ENCODE assay signal across 17 cellular contexts in the genomic region with DNA sequence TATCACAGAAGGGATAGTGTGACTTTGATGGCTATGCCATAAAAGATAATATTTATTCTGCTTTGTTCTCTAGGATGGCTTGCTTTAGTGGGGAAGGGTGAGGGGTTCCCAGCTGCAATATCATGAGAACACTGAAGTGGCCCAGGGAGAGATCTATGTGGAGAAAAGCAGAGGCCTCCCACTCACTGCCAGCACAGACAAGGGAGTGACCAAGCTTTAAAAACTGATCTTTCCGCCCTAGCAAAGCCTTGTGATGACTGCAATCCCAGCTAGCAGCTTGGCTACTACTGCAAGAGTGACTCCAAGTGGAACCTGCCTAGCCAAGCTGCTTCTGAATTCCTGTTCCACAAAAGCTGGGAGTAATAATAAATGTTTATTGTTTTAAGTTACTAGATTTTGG. TPM values are rescaled to one million over a fixed set of nuclear protein-coding genes. Genes with fewer than 3 reads are reported as not detected.
A peak's percentile ranks its signal among the peaks of the same experiment; 100 is the strongest.
DNase-seq lines count a peak whose midpoint lies in the region; TF ChIP-seq lines count a peak whose summit lies in the region.
"Had no signal": no experiment of that assay in that cellular context is flagged by ENCODE, and none has a peak within 500 bp of the region (broad histone marks: within the 10 kb centered on the region; RNA-seq: fewer than 3 reads in every experiment).

No MANE protein-coding gene starts in this region.

- H3K4me2 ChIP-seq in GM23248 (ENCODE audit: unreplicated experiment) = no peak overlapping the region
- H3K4me2 ChIP-seq: BLaER1 treated with 17β-estradiol and CSF1 and Interleukin-3, amounts not matched to agents 10 nM and 100 nM had no signal

- in situ Hi-C loops in GM23248 (cut with MboI) = no loop called here

- H3F3A ChIP-seq in GM23248 (ENCODE audit: insufficient read depth) = peaks cover 6% of the 10 kb centered on the region; the same call in 1 of the 2 replicates

- no peaks in the 10 kb centered on the region for H3K27me3 Mint-ChIP-seq in nephron progenitor cell (ENCODE audit: low read depth, poor library complexity)
- H3K27me3 Mint-ChIP-seq: CD4-positive, alpha-beta T cell had no signal

- no peak overlapping the region for H3K4me3 ChIP-seq in GM23248
- H3K4me3 ChIP-seq: BLaER1 treated with 17β-estradiol and CSF1 and Interleukin-3, amounts not matched to agents 10 nM and 100 nM had no signal

- H3K4me3 Mint-ChIP-seq in nephron progenitor cell = no peak overlapping the region
- H3K4me3 Mint-ChIP-seq: CD4-positive, alpha-beta T cell; CD8-positive, alpha-beta T cell had no signal

- H3K27ac ChIP-seq in GM23248 = no peak overlapping the region
- H3K27ac ChIP-seq: BLaER1 treated with 17β-estradiol and CSF1 and Interleukin-3, amounts not matched to agents 10 nM and 100 nM; C4-2B had no signal

- no peak overlapping the region for H3K9ac ChIP-seq in GM23248
- H3K9ac ChIP-seq: BLaER1 treated with 17β-estradiol and CSF1 and Interleukin-3, amounts not matched to agents 10 nM and 100 nM had no signal

- peak overlapping the region; percentile 98 for H3K27ac Mint-ChIP-seq in nephron progenitor cell
- H3K27ac Mint-ChIP-seq: B cell; CD4-positive, alpha-beta T cell; CD8-positive, alpha-beta T cell had no signal

- H3K79me2 ChIP-seq in GM23248 (ENCODE audit: insufficient read depth) = no peaks in the 10 kb centered on the region

- no peaks in the 10 kb centered on the region for H3K27me3 ChIP-seq in GM23248 (replicated peaks; ENCODE audit: insufficient read depth)
- H3K27me3 ChIP-seq: BLaER1 treated with 17β-estradiol and CSF1 and Interleukin-3, amounts not matched to agents 10 nM and 100 nM had no signal

- no peaks in the 10 kb centered on the region for H3K9me2 ChIP-seq in GM23248 (ENCODE audit: insufficient read depth)

- TF ChIP-seq CTCF in nephron progenitor cell (IDR thresholded peaks at IDR 0.05) = no peak

- peaks cover 8% of the 10 kb centered on the region for H3K4me1 ChIP-seq in GM23248 (ENCODE audit: insufficient read depth)
- H3K4me1 ChIP-seq: Caco-2 had no signal

- H3K9me3 Mint-ChIP-seq in nephron progenitor cell = peaks cover 42% of the 10 kb centered on the region
- H3K9me3 Mint-ChIP-seq: CD4-positive, alpha-beta T cell; CD8-positive, alpha-beta T cell had no signal

- DNase-seq in GM23248 (peak; percentile 5), nephron progenitor cell (no peak), NCI-H1436 treated with DMSO at 0.1 percent for 48 hours (lab: John Stamatoyannopoulos, UW) (no peak), HT-29 (ENCODE audit: low spot score) (no peak), NCI-H2196 (lab: John Stamatoyannopoulos, UW; ENCODE audit: unreplicated experiment) (no peak)
- DNase-seq: 8988T; ACHN; AML-193; Caco-2; Calu3; CD4-positive, alpha-beta T cell; CD8-positive, alpha-beta T cell; DMS79 treated with DMSO at 0.1 percent for 48 hours; GF-D8 had no signal

- peaks cover 50% of the 10 kb centered on the region for H3K4me1 Mint-ChIP-seq in nephron progenitor cell

- WGBS in GM23248 (ENCODE audit: low coverage in 1 of 2, low lambda C conversion rate in 2 of 2, missing lambda C conversion rate in 2 of 2), 2 experiments = 30 to 53% methylated on average over 1 of the region's 1 CpG

- no peak overlapping the region for H2AFZ ChIP-seq in GM23248

- no peaks in the 10 kb centered on the region for H3K9me3 ChIP-seq in GM23248 (ENCODE audit: low read depth)
- H3K9me3 ChIP-seq: BLaER1 treated with 17β-estradiol and CSF1 and Interleukin-3, amounts not matched to agents 10 nM and 100 nM; Caco-2 had no signal

- peaks cover 15% of the 10 kb centered on the region for H3K36me3 Mint-ChIP-seq in nephron progenitor cell (ENCODE audit: low read depth)
- H3K36me3 Mint-ChIP-seq: CD8-positive, alpha-beta T cell had no signal

- H3K36me3 ChIP-seq in GM23248 (ENCODE audit: low read depth) = no peaks in the 10 kb centered on the region
- H3K36me3 ChIP-seq: BLaER1 treated with 17β-estradiol and CSF1 and Interleukin-3, amounts not matched to agents 10 nM and 100 nM had no signal

- H4K20me1 ChIP-seq in GM23248 (ENCODE audit: insufficient read depth) = no peaks in the 10 kb centered on the region
- H4K20me1 ChIP-seq: BLaER1 treated with 17β-estradiol and CSF1 and Interleukin-3, amounts not matched to agents 10 nM and 100 nM had no signal

RNA-seq across cellular contexts. Expression of gene DDX1, which starts 7.8 kb away (rescaled TPM):
- total RNA-seq in GM23248 (2014; rRNA removed; shearing (Covaris generic)) = 72.6 and 73.0 TPM in 2 replicates
- polyA plus RNA-seq in GM23248 (2016; fragmentation: Nextera tagmentation; extraction: Ambion mirVana) = 101 TPM in 2 replicates
- 26.9 and 29.2 TPM in 2 replicates for total RNA-seq in HT-29 (2014; rRNA removed; shearing (Covaris generic))

RNA-seq across cellular contexts. Expression of gene NBAS, which starts 22.7 kb away (rescaled TPM):
- total RNA-seq in GM23248 (2014; rRNA removed; shearing (Covaris generic)) = 51.8 and 63.7 TPM in 2 replicates
- polyA plus RNA-seq in GM23248 (2016; fragmentation: Nextera tagmentation; extraction: Ambion mirVana) = 21.2 and 22.5 TPM in 2 replicates
- 17.3 and 18.0 TPM in 2 replicates for total RNA-seq in HT-29 (2014; rRNA removed; shearing (Covaris generic))
